Comparison of ENCODE assay signal across 15 cellular contexts in the genomic region with DNA sequence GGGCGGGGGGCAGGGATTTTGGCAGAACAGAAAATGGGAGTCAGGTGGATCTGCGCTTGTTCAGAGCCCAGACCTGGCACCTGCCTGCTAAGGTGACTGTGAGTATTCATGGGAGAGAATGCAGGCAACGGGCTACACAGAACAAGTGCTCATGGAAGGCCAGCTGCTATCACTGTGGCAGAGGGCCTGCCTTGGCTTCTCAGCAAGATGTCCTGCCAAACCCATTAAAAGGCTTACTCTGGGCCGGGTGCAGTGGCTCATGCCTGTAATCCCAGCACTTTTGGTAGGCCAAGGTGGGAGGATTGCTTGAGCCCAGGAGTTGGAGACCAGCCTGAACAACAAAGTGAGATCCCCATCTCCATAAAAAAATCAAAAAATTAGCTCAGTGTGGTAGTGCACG. TPM values are rescaled to one million over a fixed set of nuclear protein-coding genes. Genes with fewer than 3 reads are reported as not detected.
A peak's percentile ranks its signal among the peaks of the same experiment; 100 is the strongest.
DNase-seq lines count a peak whose midpoint lies in the region; ATAC-seq and TF ChIP-seq lines count a peak whose summit lies in the region.
"Had no signal": no experiment of that assay in that cellular context is flagged by ENCODE, and none has a peak within 500 bp of the region (broad histone marks: within the 10 kb centered on the region; RNA-seq: fewer than 3 reads in every experiment).

No MANE protein-coding gene starts in this region.

- POLR2A ChIA-PET in activated naive CD8-positive, alpha-beta T cell treated with anti-CD3 and anti-CD28 coated beads, Interleukin-2, amount 10 ng/mL, durations not matched to agents 7 days and 5 days (lab: Charles Lee) = no interaction called here

- H3K4me1 Mint-ChIP-seq in activated naive CD8-positive, alpha-beta T cell treated with anti-CD3 and anti-CD28 coated beads, Interleukin-2, amount 10 ng/mL, durations not matched to agents 7 days and 5 days = no peaks in the 10 kb centered on the region
- no peaks in the 10 kb centered on the region for H3K4me1 Mint-ChIP-seq in activated naive CD8-positive, alpha-beta T cell treated with anti-CD3 and anti-CD28 coated beads, Interleukin-2, amount 50 U/mL, for 24 hours
- H3K4me1 Mint-ChIP-seq: CD8-positive, alpha-beta memory T cell had no signal

- TF ChIP-seq CTCF in RWPE2 (IDR thresholded peaks at IDR 0.05; ENCODE audit: poor library complexity, severe bottlenecking) (no peak), spleen (IDR thresholded peaks at IDR 0.05 in 8 of 11, conservative IDR thresholded peaks at IDR 0.05 in 3 of 11) (no peak)

- no peaks in the 10 kb centered on the region for H3K9me3 ChIP-seq in RWPE2 (ENCODE audit: severe bottlenecking)
- H3K9me3 ChIP-seq in spleen = peaks cover 0 to 3% (median 0%) of the 10 kb centered on the region in 8 donors
- H3K9me3 ChIP-seq in effector memory CD4-positive, alpha-beta T cell (ENCODE audit: control insufficient read depth, low read length) = no peaks in the 10 kb centered on the region
- H3K9me3 ChIP-seq: BLaER1, Caco-2, HAP-1 had no signal

- peak; percentile 14 for DNase-seq in activated naive CD8-positive, alpha-beta T cell treated with anti-CD3 and anti-CD28 coated beads, Interleukin-2, amount 10 ng/mL, durations not matched to agents 7 days and 5 days
- no peak for DNase-seq in activated naive CD8-positive, alpha-beta T cell treated with anti-CD3 and anti-CD28 coated beads, Interleukin-2, amount 50 U/mL, for 24 hours
- no peak for DNase-seq in RWPE2 (ENCODE audit: low spot score)
- no peak for DNase-seq in left ventricle myocardium superior
- DNase-seq in spleen = peak; percentile 31
- no peak for DNase-seq in effector memory CD4-positive, alpha-beta T cell
- DNase-seq: 8988T, AML-193, Caco-2, DND-41, GF-D8 had no signal

- no peak overlapping the region for H3K4me3 Mint-ChIP-seq in activated naive CD8-positive, alpha-beta T cell treated with anti-CD3 and anti-CD28 coated beads, Interleukin-2, amount 10 ng/mL, durations not matched to agents 7 days and 5 days
- no peak overlapping the region for H3K4me3 Mint-ChIP-seq in activated naive CD8-positive, alpha-beta T cell treated with anti-CD3 and anti-CD28 coated beads, Interleukin-2, amount 50 U/mL, for 24 hours

- H3K9me3 Mint-ChIP-seq in activated naive CD8-positive, alpha-beta T cell treated with anti-CD3 and anti-CD28 coated beads, Interleukin-2, amount 10 ng/mL, durations not matched to agents 7 days and 5 days = no peaks in the 10 kb centered on the region
- H3K9me3 Mint-ChIP-seq in activated naive CD8-positive, alpha-beta T cell treated with anti-CD3 and anti-CD28 coated beads, Interleukin-2, amount 50 U/mL, for 24 hours = no peaks in the 10 kb centered on the region
- H3K9me3 Mint-ChIP-seq: CD8-positive, alpha-beta memory T cell had no signal

- no peak overlapping the region for H3K27ac Mint-ChIP-seq in activated naive CD8-positive, alpha-beta T cell treated with anti-CD3 and anti-CD28 coated beads, Interleukin-2, amount 10 ng/mL, durations not matched to agents 7 days and 5 days
- H3K27ac Mint-ChIP-seq in activated naive CD8-positive, alpha-beta T cell treated with anti-CD3 and anti-CD28 coated beads, Interleukin-2, amount 50 U/mL, for 24 hours = no peak overlapping the region
- H3K27ac Mint-ChIP-seq: CD8-positive, alpha-beta memory T cell had no signal

- H3K36me3 ChIP-seq in RWPE2 (ENCODE audit: low read depth) (no peaks in the 10 kb centered on the region), spleen (no peaks in the 10 kb centered on the region)
- H3K36me3 ChIP-seq in effector memory CD4-positive, alpha-beta T cell (ENCODE audit: control insufficient read depth, insufficient read depth, low read length) = no peaks in the 10 kb centered on the region
- H3K36me3 ChIP-seq: BLaER1, HAP-1 had no signal

- H3K27me3 ChIP-seq in RWPE2 (ENCODE audit: insufficient read depth, poor library complexity, severe bottlenecking) = peaks cover 5% of the 10 kb centered on the region
- peaks cover 0 to 18% (median 0%) of the 10 kb centered on the region in 7 donors for H3K27me3 ChIP-seq in spleen (replicated peaks in 1 of 7)
- no peaks in the 10 kb centered on the region for H3K27me3 ChIP-seq in effector memory CD4-positive, alpha-beta T cell (replicated peaks; ENCODE audit: control insufficient read depth, insufficient read depth, low read length, poor library complexity, severe bottlenecking)
- H3K27me3 ChIP-seq: BLaER1 had no signal

- H3K27ac ChIP-seq in RWPE2 (ENCODE audit: poor library complexity, severe bottlenecking) (no peak overlapping the region), spleen (no peak overlapping the region)
- no peak overlapping the region for H3K27ac ChIP-seq in effector memory CD4-positive, alpha-beta T cell (ENCODE audit: insufficient read depth, low read length, poor library complexity, severe bottlenecking)
- H3K27ac ChIP-seq: BLaER1 had no signal

- no peaks in the 10 kb centered on the region for H3K4me1 ChIP-seq in RWPE2 (ENCODE audit: insufficient read depth, poor library complexity, severe bottlenecking)
- peaks cover 0 to 16% (median 9%) of the 10 kb centered on the region in 6 donors for H3K4me1 ChIP-seq in spleen
- no peaks in the 10 kb centered on the region for H3K4me1 ChIP-seq in effector memory CD4-positive, alpha-beta T cell (ENCODE audit: control insufficient read depth, insufficient read depth, low read length, poor library complexity, severe bottlenecking)
- H3K4me1 ChIP-seq: Caco-2, HAP-1 had no signal

- no peaks in the 10 kb centered on the region for H3K36me3 Mint-ChIP-seq in activated naive CD8-positive, alpha-beta T cell treated with anti-CD3 and anti-CD28 coated beads, Interleukin-2, amount 10 ng/mL, durations not matched to agents 7 days and 5 days
- H3K36me3 Mint-ChIP-seq in activated naive CD8-positive, alpha-beta T cell treated with anti-CD3 and anti-CD28 coated beads, Interleukin-2, amount 50 U/mL, for 24 hours (ENCODE audit: low read depth) = no peaks in the 10 kb centered on the region
- H3K36me3 Mint-ChIP-seq: CD8-positive, alpha-beta memory T cell had no signal

- TF ChIP-seq POLR2A in spleen (IDR thresholded peaks at IDR 0.05) = no peak

- 78 to 91% (median 88%) methylated on average over 4 to 5 of the region's 5 CpGs for WGBS in spleen, 5 donors

- peaks cover 11% of the 10 kb centered on the region for H3K27me3 Mint-ChIP-seq in activated naive CD8-positive, alpha-beta T cell treated with anti-CD3 and anti-CD28 coated beads, Interleukin-2, amount 10 ng/mL, durations not matched to agents 7 days and 5 days
- peaks cover 7% of the 10 kb centered on the region for H3K27me3 Mint-ChIP-seq in activated naive CD8-positive, alpha-beta T cell treated with anti-CD3 and anti-CD28 coated beads, Interleukin-2, amount 50 U/mL, for 24 hours

- intact Hi-C loops in left ventricle myocardium superior (cut with micrococcal nuclease) = no loop called here
- intact Hi-C loops in spleen (cut with DNase I; ENCODE audit: low total_unique reads) = no loop called here

- no peak for ATAC-seq in activated naive CD8-positive, alpha-beta T cell treated with anti-CD3 and anti-CD28 coated beads, Interleukin-2, amount 10 ng/mL, durations not matched to agents 7 days and 5 days (ENCODE audit: low read depth)
- ATAC-seq in activated naive CD8-positive, alpha-beta T cell treated with anti-CD3 and anti-CD28 coated beads, Interleukin-2, amount 50 U/mL, for 24 hours = no peak
- ATAC-seq in RWPE2 (ENCODE audit: low read depth) = 0 out of 3 replicates have a peak, but pooled peaks have one; percentile 15
- ATAC-seq in left ventricle myocardium superior = peak; percentile 62
- no peak for ATAC-seq in GM19395 (IDR thresholded peaks at IDR 0.05; ENCODE audit: unreplicated experiment)

- H3K4me3 ChIP-seq in RWPE2 (ENCODE audit: severe bottlenecking) (no peak overlapping the region), spleen (no peak overlapping the region)
- H3K4me3 ChIP-seq in effector memory CD4-positive, alpha-beta T cell (ENCODE audit: insufficient read depth, low read depth, low read length, poor library complexity, severe bottlenecking) = no peak overlapping the region
- H3K4me3 ChIP-seq: BLaER1, HAP-1 had no signal

RNA-seq across cellular contexts. Expression of gene DIO3, which starts 21.0 kb away (rescaled TPM):
- total RNA-seq in activated naive CD8-positive, alpha-beta T cell treated with anti-CD3 and anti-CD28 coated beads, Interleukin-2, amount 10 ng/mL, durations not matched to agents 7 days and 5 days = not detected
- total RNA-seq in left ventricle myocardium superior (0.15 TPM), spleen (1 to 10 TPM in 1 of 7 donors, under 1 TPM in 4, not detected in 2; 0.20 to 1.3 (median 0.36) TPM)
- under 1 TPM; 0.04 to 0.46 (median 0.42) TPM for polyA plus RNA-seq in spleen
- total RNA-seq: CD8-positive, alpha-beta memory T cell had no signal
- polyA plus RNA-seq: CD8-positive, alpha-beta memory T cell had no signal

Comparison
In these comparisons a context has a peak if more than half of its experiments do, and no peak if none do; other contexts are left out.
1. DNase-seq: peak in activated naive CD8-positive, alpha-beta T cell treated with anti-CD3 and anti-CD28 coated beads, Interleukin-2, amount 10 ng/mL, durations not matched to agents 7 days and 5 days (single experiment) and spleen (single experiment); none in activated naive CD8-positive, alpha-beta T cell treated with anti-CD3 and anti-CD28 coated beads, Interleukin-2, amount 50 U/mL, for 24 hours (single experiment), RWPE2 (single experiment), left ventricle myocardium superior (single experiment) and effector memory CD4-positive, alpha-beta T cell (0 of 3).
2. ATAC-seq: peak in RWPE2 (single experiment) and left ventricle myocardium superior (single experiment); none in activated naive CD8-positive, alpha-beta T cell treated with anti-CD3 and anti-CD28 coated beads, Interleukin-2, amount 10 ng/mL, durations not matched to agents 7 days and 5 days (single experiment), activated naive CD8-positive, alpha-beta T cell treated with anti-CD3 and anti-CD28 coated beads, Interleukin-2, amount 50 U/mL, for 24 hours (single experiment) and GM19395 (single experiment).